Comparison of ENCODE assay signal across 28 cellular contexts in the genomic region with DNA sequence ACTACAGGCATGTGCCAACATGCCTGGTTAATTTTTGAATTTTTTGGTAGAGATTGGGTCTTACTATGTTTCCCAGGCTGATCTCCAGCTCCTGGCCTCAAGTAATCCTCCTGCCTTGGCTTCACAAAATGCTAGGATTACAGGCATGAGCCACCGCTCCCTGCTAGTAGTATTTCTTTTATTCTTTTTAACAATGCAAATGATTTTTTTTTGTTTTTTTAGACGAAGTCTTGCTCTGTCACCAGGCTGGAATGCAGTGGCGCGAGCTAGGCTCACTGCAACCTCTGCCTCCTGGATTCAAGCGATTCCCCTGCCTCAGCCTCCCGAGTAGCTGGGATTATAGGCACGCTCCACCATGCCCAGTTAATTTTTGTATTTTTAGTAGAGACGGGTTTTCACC. TPM values are rescaled to one million over a fixed set of nuclear protein-coding genes. Genes with fewer than 3 reads are reported as not detected.
DNase-seq lines count a peak whose midpoint lies in the region; ATAC-seq and TF ChIP-seq lines count a peak whose summit lies in the region.
"Had no signal": no experiment of that assay in that cellular context is flagged by ENCODE, and none has a peak within 500 bp of the region (broad histone marks: within the 10 kb centered on the region; RNA-seq: fewer than 3 reads in every experiment).

No MANE protein-coding gene starts in this region.

- CTCF ChIA-PET in T-cell (lab: Charles Lee), result no interaction called here

- H3K27me3 ChIP-seq in HUES48 (ENCODE audit: control insufficient read depth, insufficient read depth, low read length), result no peaks in the 10 kb centered on the region
- H3K27me3 ChIP-seq: esophagus squamous epithelium, right atrium auricular region, spleen, tibial artery had no signal

- no peak for ATAC-seq in T-cell (replicated peaks in 1 of 4)
- ATAC-seq: activated CD8-positive, alpha-beta T cell treated with anti-CD3 and anti-CD28 coated beads for 36 hours; mucosa of descending colon; natural killer cell treated with Interleukin-12 subunit alpha and Interleukin-12 subunit beta and Interleukin-15 and Interleukin-18, amount 100 ng/mL, for 72 hours had no signal

- H3K36me3 Mint-ChIP-seq in T-cell, result peaks cover 21% of the 10 kb centered on the region
- H3K36me3 Mint-ChIP-seq: natural killer cell treated with Interleukin-12 subunit alpha and Interleukin-12 subunit beta and Interleukin-15 and Interleukin-18, amount 100 ng/mL, for 72 hours had no signal

- H3K9ac ChIP-seq in HUES48 (ENCODE audit: low read depth, low read length), result no peak overlapping the region
- H3K9ac ChIP-seq: SK-N-SH had no signal

- peaks cover 8% of the 10 kb centered on the region; the same call in 1 of the 2 replicates for H3K4me1 ChIP-seq in HUES48 (ENCODE audit: control insufficient read depth, insufficient read depth, low read length)
- H3K4me1 ChIP-seq: spleen had no signal

- no peak overlapping the region for H3K4me3 ChIP-seq in HUES48 (ENCODE audit: low read depth, low read length)
- no peak overlapping the region for H3K4me3 ChIP-seq in astrocyte of the cerebellum (ENCODE audit: low read depth, low read length)
- H3K4me3 ChIP-seq in fibroblast of pulmonary artery (replicated peaks; ENCODE audit: low read depth, low read length), result no peak overlapping the region
- H3K4me3 ChIP-seq: esophagus squamous epithelium, mucosa of descending colon, right atrium auricular region, spleen, tibial artery had no signal

- H3K9me3 Mint-ChIP-seq in T-cell, result no peaks in the 10 kb centered on the region
- H3K9me3 Mint-ChIP-seq: activated CD8-positive, alpha-beta T cell treated with anti-CD3 and anti-CD28 coated beads for 36 hours; activated T-helper 2 cell treated with anti-CD3 and anti-CD28 coated beads, Interferon-gamma antibody, Interleukin-2, Interleukin-4, amounts not matched to agents 10 μg/mL and 5 μg/mL and 100 μg/mL, durations not matched to agents 14 hours and 24 hours and 36 hours; immature natural killer cell; natural killer cell treated with Interleukin-12 subunit alpha and Interleukin-12 subunit beta and Interleukin-15 and Interleukin-18, amount 100 ng/mL, for 72 hours had no signal

- H3K4me1 Mint-ChIP-seq in T-cell, result peaks cover 0 to 5% (median 1%) of the 10 kb centered on the region in 3 donors
- H3K4me1 Mint-ChIP-seq: immature natural killer cell had no signal

- POLR2A ChIA-PET in T-cell (lab: Charles Lee), result no interaction called here

- no peak overlapping the region for H3K27ac Mint-ChIP-seq in T-cell
- H3K27ac Mint-ChIP-seq: activated CD8-positive, alpha-beta T cell treated with anti-CD3 and anti-CD28 coated beads for 36 hours; activated naive CD8-positive, alpha-beta T cell; activated T-helper 2 cell treated with anti-CD3 and anti-CD28 coated beads, Interferon-gamma antibody, Interleukin-2, Interleukin-4, amounts not matched to agents 10 μg/mL and 5 μg/mL and 100 μg/mL, durations not matched to agents 14 hours and 24 hours and 36 hours; natural killer cell treated with Interleukin-12 subunit alpha and Interleukin-12 subunit beta and Interleukin-15 and Interleukin-18, amount 100 ng/mL, for 72 hours had no signal

- H3K9me3 ChIP-seq in HUES48 (ENCODE audit: control insufficient read depth, insufficient read depth, low read length), result no peaks in the 10 kb centered on the region
- H3K9me3 ChIP-seq: esophagus squamous epithelium, mucosa of descending colon, right atrium auricular region, SK-N-SH, spleen, tibial artery had no signal

- no peak overlapping the region for H3K4me3 Mint-ChIP-seq in T-cell
- H3K4me3 Mint-ChIP-seq: activated CD8-positive, alpha-beta T cell treated with anti-CD3 and anti-CD28 coated beads for 36 hours; activated naive CD8-positive, alpha-beta T cell; immature natural killer cell; natural killer cell treated with Interleukin-12 subunit alpha and Interleukin-12 subunit beta and Interleukin-15 and Interleukin-18, amount 100 ng/mL, for 72 hours had no signal

- H3K27ac ChIP-seq in HUES48 (ENCODE audit: low read depth, low read length), result peak overlapping the region; percentile 59
- H3K27ac ChIP-seq: esophagus squamous epithelium, right atrium auricular region, spleen, tibial artery had no signal

- H3K36me3 ChIP-seq in HUES48 (ENCODE audit: control insufficient read depth, insufficient read depth, low read length), result no peaks in the 10 kb centered on the region
- H3K36me3 ChIP-seq: right atrium auricular region, spleen had no signal

- H3K27me3 Mint-ChIP-seq in T-cell, result no peaks in the 10 kb centered on the region
- H3K27me3 Mint-ChIP-seq: activated CD8-positive, alpha-beta T cell treated with anti-CD3 and anti-CD28 coated beads for 36 hours; activated naive CD8-positive, alpha-beta T cell; natural killer cell treated with Interleukin-12 subunit alpha and Interleukin-12 subunit beta and Interleukin-15 and Interleukin-18, amount 100 ng/mL, for 72 hours had no signal

- in situ Hi-C loops in astrocyte of the cerebellum (cut with HindIII; ENCODE audit: low sequenced_read_pairs), result no loop called here

- peak; percentile 29 for DNase-seq in astrocyte of the cerebellum (ENCODE audit: low read depth)
- peak; percentile 18 for DNase-seq in fibroblast of pulmonary artery (ENCODE audit: low read depth)
- DNase-seq in renal cortical epithelial cell (ENCODE audit: low read depth), result peak; percentile 53
- no peak for DNase-seq in NCI-H345 treated with DMSO at 0.1 percent for 48 hours (lab: John Stamatoyannopoulos, UW; ENCODE audit: unreplicated experiment)
- no peak for DNase-seq in T-cell
- DNase-seq in NCI-H2107 treated with DMSO at 0.1 percent for 48 hours (lab: John Stamatoyannopoulos, UW; ENCODE audit: unreplicated experiment), result no peak
- DNase-seq: activated CD8-positive, alpha-beta T cell treated with anti-CD3 and anti-CD28 coated beads for 36 hours; anterior cingulate cortex; DMS53; effector CD8-positive, alpha-beta T cell; esophagus squamous epithelium; GDM1; hypothalamus; immature natural killer cell; Karpas-422; mucosa of descending colon; NCI-H1417 treated with DMSO at 0.1 percent for 48 hours; NCI-H446 treated with DMSO at 0.1 percent for 48 hours; NCI-H82; SK-N-SH; spleen; T-helper 2 cell; tibial artery had no signal

- TF ChIP-seq CTCF in astrocyte of the cerebellum (IDR thresholded peaks at IDR 0.05; ENCODE audit: low read depth, low read length, missing control alignments) (no peak), fibroblast of pulmonary artery (IDR thresholded peaks at IDR 0.05; ENCODE audit: low read length, missing control alignments) (no peak)

RNA-seq across cellular contexts. Expression of gene SVIL, which starts 58.1 kb away (rescaled TPM):
- total RNA-seq in renal cortical epithelial cell (61.0 and 202 TPM in 2 replicates), T-cell (10 to 100 TPM; 17.4 to 45.6 (median 19.6) TPM)

Comparison
In these comparisons a context has a peak if more than half of its experiments do, and no peak if none do; other contexts are left out.
1. DNase-seq: peak in astrocyte of the cerebellum (single experiment), fibroblast of pulmonary artery (single experiment) and renal cortical epithelial cell (single experiment); none in NCI-H345 treated with DMSO at 0.1 percent for 48 hours (single experiment), T-cell (0 of 34) and NCI-H2107 treated with DMSO at 0.1 percent for 48 hours (single experiment).